Comparison of ENCODE assay signal across 8 cellular contexts in the genomic region with DNA sequence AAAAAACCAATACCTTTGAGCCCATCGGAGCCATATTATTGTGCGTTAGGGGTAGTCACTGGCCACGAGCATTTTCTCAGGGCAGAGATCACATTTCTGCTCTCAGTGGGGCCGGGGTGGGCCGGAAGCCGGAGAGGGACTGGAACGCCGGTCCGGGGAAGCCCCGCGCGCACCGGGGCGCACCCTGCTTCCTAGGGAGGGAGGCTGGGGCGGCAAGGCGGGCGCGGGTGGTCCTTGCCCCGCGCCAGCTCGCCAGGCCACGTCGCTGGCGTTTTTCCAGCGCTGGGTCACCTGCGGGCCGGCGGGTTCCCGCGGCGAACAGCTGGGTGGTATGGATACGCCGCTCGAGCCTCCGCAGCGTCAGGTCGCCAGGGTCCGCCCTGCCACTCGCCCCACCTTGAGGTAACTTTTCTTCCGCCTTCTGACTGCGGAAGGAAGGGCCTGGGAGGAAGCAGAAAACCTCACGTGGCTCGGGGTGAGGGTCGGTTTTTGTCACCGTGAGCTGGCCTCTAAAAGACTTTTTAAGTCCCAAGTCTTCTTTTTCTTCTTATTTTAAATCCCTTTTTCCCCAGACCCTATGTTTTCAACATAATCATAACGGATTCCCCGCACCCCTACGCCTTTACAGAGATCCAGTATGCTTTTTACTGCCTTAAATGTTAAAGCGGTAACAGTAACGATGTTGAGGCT. TPM values are rescaled to one million over a fixed set of nuclear protein-coding genes. Genes with fewer than 3 reads are reported as not detected.
DNase-seq lines count a peak whose midpoint lies in the region; ATAC-seq and TF ChIP-seq lines count a peak whose summit lies in the region.

No MANE protein-coding gene starts in this region.

- H3K27me3 ChIP-seq in muscle layer of duodenum (ENCODE audit: low read depth, low read length): no peaks in the 10 kb centered on the region

- H3K27ac ChIP-seq in muscle layer of duodenum (ENCODE audit: low read length): peak overlapping the region; percentile 99

- no peaks in the 10 kb centered on the region for H3K9me3 ChIP-seq in muscle layer of duodenum (ENCODE audit: control insufficient read depth in 1 of 2, low read length in 2 of 2)

- H3K36me3 Mint-ChIP-seq in activated CD8-positive, alpha-beta T cell treated with anti-CD3 and anti-CD28 coated beads, Interleukin-2, amount 10 ng/mL, durations not matched to agents 7 days and 5 days (ENCODE audit: low read depth): peaks cover 27% of the 10 kb centered on the region
- peaks cover 48% of the 10 kb centered on the region for H3K36me3 Mint-ChIP-seq in stimulated activated effector memory CD8-positive, alpha-beta T cell treated with anti-CD3 and anti-CD28 coated beads, Interleukin-12 subunit alpha, Interleukin-12 subunit beta, amount 100 ng/mL, for 72 hours

- peak overlapping the region; percentile 87 for H3K4me3 Mint-ChIP-seq in activated CD8-positive, alpha-beta T cell treated with anti-CD3 and anti-CD28 coated beads, Interleukin-2, amount 10 ng/mL, durations not matched to agents 7 days and 5 days
- H3K4me3 Mint-ChIP-seq in stimulated activated effector memory CD8-positive, alpha-beta T cell treated with anti-CD3 and anti-CD28 coated beads, Interleukin-12 subunit alpha, Interleukin-12 subunit beta, amount 100 ng/mL, for 72 hours: peak overlapping the region; percentile 83

- POLR2A ChIA-PET in activated CD8-positive, alpha-beta T cell treated with anti-CD3 and anti-CD28 coated beads, Interleukin-2, amount 10 ng/mL, durations not matched to agents 7 days and 5 days (lab: Charles Lee): interaction anchor here (0.6 to 13.1 kb wide), 13 partner anchors 8 to 273 kb away, joined by 3 to 166 read pairs (median 6); partner anchors contain the start of genes CGAS, MTO1 and SLC17A5

- H3K36me3 ChIP-seq in muscle layer of duodenum (ENCODE audit: control insufficient read depth in 1 of 2, insufficient read depth in 2 of 2, low read length in 2 of 2): peaks cover 16 to 25% of the 10 kb centered on the region in 2 donors

- no peak for TF ChIP-seq CTCF in GM13977 (IDR thresholded peaks at IDR 0.05; ENCODE audit: extremely low read depth, insufficient read depth, missing control alignments)
- no peak for TF ChIP-seq CTCF in epithelial cell of esophagus (IDR thresholded peaks at IDR 0.05; ENCODE audit: insufficient read depth, low read depth, low read length, missing control alignments)

- no peaks in the 10 kb centered on the region for H3K9me3 Mint-ChIP-seq in activated CD8-positive, alpha-beta T cell treated with anti-CD3 and anti-CD28 coated beads, Interleukin-2, amount 10 ng/mL, durations not matched to agents 7 days and 5 days (ENCODE audit: insufficient read depth)
- H3K9me3 Mint-ChIP-seq in stimulated activated effector memory CD8-positive, alpha-beta T cell treated with anti-CD3 and anti-CD28 coated beads, Interleukin-12 subunit alpha, Interleukin-12 subunit beta, amount 100 ng/mL, for 72 hours: no peaks in the 10 kb centered on the region

- peak overlapping the region; percentile 95 for H3K27ac Mint-ChIP-seq in activated CD8-positive, alpha-beta T cell treated with anti-CD3 and anti-CD28 coated beads, Interleukin-2, amount 10 ng/mL, durations not matched to agents 7 days and 5 days
- H3K27ac Mint-ChIP-seq in stimulated activated effector memory CD8-positive, alpha-beta T cell treated with anti-CD3 and anti-CD28 coated beads, Interleukin-12 subunit alpha, Interleukin-12 subunit beta, amount 100 ng/mL, for 72 hours: peak overlapping the region; percentile 100

- CTCF ChIA-PET in activated CD8-positive, alpha-beta T cell treated with anti-CD3 and anti-CD28 coated beads, Interleukin-2, amount 10 ng/mL, durations not matched to agents 7 days and 5 days (lab: Charles Lee): interaction anchor here (1.1 to 4.1 kb wide), 8 partner anchors 8 to 129 kb away, joined by 3 to 23 read pairs (median 6); partner anchors contain the start of gene SLC17A5

- H3K4me3 ChIP-seq in epithelial cell of esophagus (ENCODE audit: low read length) (peak overlapping the region; percentile 67), muscle layer of duodenum (ENCODE audit: low read depth in 1 of 2, low read length in 2 of 2) (peak overlapping the region; percentile 66 to 76)

- ATAC-seq in HG02642 (IDR thresholded peaks at IDR 0.05; ENCODE audit: poor library complexity, unreplicated experiment): peak; percentile 44
- ATAC-seq in activated CD8-positive, alpha-beta T cell treated with anti-CD3 and anti-CD28 coated beads, Interleukin-2, amount 10 ng/mL, durations not matched to agents 7 days and 5 days: peak; percentile 41
- peak; percentile 58 for ATAC-seq in stimulated activated effector memory CD8-positive, alpha-beta T cell treated with anti-CD3 and anti-CD28 coated beads, Interleukin-12 subunit alpha, Interleukin-12 subunit beta, amount 100 ng/mL, for 72 hours

- peaks cover 3% of the 10 kb centered on the region for H3K27me3 Mint-ChIP-seq in activated CD8-positive, alpha-beta T cell treated with anti-CD3 and anti-CD28 coated beads, Interleukin-2, amount 10 ng/mL, durations not matched to agents 7 days and 5 days (ENCODE audit: low read depth)

- peak; percentile 69 for DNase-seq in GM13977 (ENCODE audit: low spot score)
- DNase-seq in NCI-H2029 treated with DMSO at 0.1 percent for 48 hours (lab: John Stamatoyannopoulos, UW): peak; percentile 36
- DNase-seq in activated CD8-positive, alpha-beta T cell treated with anti-CD3 and anti-CD28 coated beads, Interleukin-2, amount 10 ng/mL, durations not matched to agents 7 days and 5 days: peak; percentile 87
- peak; percentile 63 for DNase-seq in epithelial cell of esophagus (ENCODE audit: low read depth)
- DNase-seq in stimulated activated effector memory CD8-positive, alpha-beta T cell treated with anti-CD3 and anti-CD28 coated beads, Interleukin-12 subunit alpha, Interleukin-12 subunit beta, amount 100 ng/mL, for 72 hours (ENCODE audit: low spot score in 2 of 2): peak; percentile 70 to 90
- DNase-seq in OCI-M2 (lab: John Stamatoyannopoulos, UW; ENCODE audit: unreplicated experiment): no peak

- H3K4me1 Mint-ChIP-seq in activated CD8-positive, alpha-beta T cell treated with anti-CD3 and anti-CD28 coated beads, Interleukin-2, amount 10 ng/mL, durations not matched to agents 7 days and 5 days (ENCODE audit: low read depth): peaks cover 24% of the 10 kb centered on the region
- H3K4me1 Mint-ChIP-seq in stimulated activated effector memory CD8-positive, alpha-beta T cell treated with anti-CD3 and anti-CD28 coated beads, Interleukin-12 subunit alpha, Interleukin-12 subunit beta, amount 100 ng/mL, for 72 hours: peaks cover 26% of the 10 kb centered on the region

- in situ Hi-C loops in GM13977 (cut with MboI; ENCODE audit: low pct_unique_long_range_greater_than_20kb, low sequenced_read_pairs, unreplicated experiment): loop anchor here (10.0 kb wide), 1 partner anchor 51 kb away; no protein-coding TSS in a partner anchor

- H3K4me1 ChIP-seq in muscle layer of duodenum (ENCODE audit: control insufficient read depth in 1 of 2, insufficient read depth in 2 of 2, low read length in 2 of 2): peaks cover 6 to 11% of the 10 kb centered on the region in 2 donors

RNA-seq across cellular contexts. Expression of gene EEF1A1, which starts 2.7 kb away (rescaled TPM):
- total RNA-seq in activated CD8-positive, alpha-beta T cell treated with anti-CD3 and anti-CD28 coated beads, Interleukin-2, amount 10 ng/mL, durations not matched to agents 7 days and 5 days: 1,000 to 10,000 TPM; 7,075 to 7,486 TPM
